In the genomic region with DNA sequence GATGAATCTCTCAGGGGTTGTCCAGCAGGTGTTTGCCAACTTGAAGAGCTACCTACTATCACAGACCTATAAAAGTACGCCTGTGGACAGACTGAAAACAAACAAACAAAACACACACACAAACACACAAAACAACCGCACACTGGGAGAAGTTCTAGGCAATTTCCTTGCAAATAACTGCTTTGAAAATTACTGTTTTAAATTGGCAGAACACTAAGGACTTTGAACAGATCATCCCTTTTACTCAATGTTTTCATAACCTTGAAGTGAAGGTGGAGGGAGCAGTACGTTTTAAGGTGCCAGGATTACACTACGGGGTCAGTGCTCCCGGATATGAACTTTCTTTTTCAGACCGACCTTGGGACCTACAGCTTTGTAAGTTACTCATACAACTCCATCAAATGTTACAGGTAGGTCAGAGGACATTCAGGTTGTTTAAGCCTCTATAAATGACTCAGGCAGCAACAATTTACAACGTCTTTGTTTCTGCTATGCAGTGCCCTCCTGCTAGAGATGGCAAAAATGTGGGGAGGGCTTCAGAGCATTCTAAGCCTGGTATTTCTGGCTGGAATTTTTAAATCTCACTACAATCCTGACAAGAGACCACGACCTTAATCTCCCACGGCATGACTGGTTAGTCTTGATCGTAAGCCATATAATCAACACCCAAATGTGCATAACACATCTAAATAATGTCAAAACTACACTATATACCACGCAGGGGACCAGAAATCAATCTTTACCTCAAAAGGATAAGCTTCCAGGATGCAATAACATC, we compare ENCODE assay signal across 8 cellular contexts. TPM values are rescaled to one million over a fixed set of nuclear protein-coding genes. Genes with fewer than 3 reads are reported as not detected.
A peak's percentile ranks its signal among the peaks of the same experiment; 100 is the strongest.
DNase-seq lines count a peak whose midpoint lies in the region; ATAC-seq, FAIRE-seq and TF ChIP-seq lines count a peak whose summit lies in the region.

No MANE protein-coding gene starts in this region.

- peak overlapping the region; percentile 75 for H3K4me3 ChIP-seq in right cardiac atrium (ENCODE audit: low read length)
- peak overlapping the region; percentile 95 for H3K4me3 ChIP-seq in skeletal muscle satellite cell (ENCODE audit: low read length)

- peaks cover 10% of the 10 kb centered on the region for H3K4me1 ChIP-seq in right cardiac atrium (ENCODE audit: control insufficient read depth, insufficient read depth, low read length)
- peaks cover 58% of the 10 kb centered on the region for H3K4me1 ChIP-seq in skeletal muscle satellite cell (ENCODE audit: control insufficient read depth, insufficient read depth, low read length)

- no peak for ATAC-seq in activated B cell treated with CpG ODN at 0.5 μM for 24 hours (ENCODE audit: low read depth)
- ATAC-seq in right cardiac atrium, result no peak

- peaks cover 26% of the 10 kb centered on the region for H3K36me3 Mint-ChIP-seq in activated B cell treated with CpG ODN at 0.5 μM for 24 hours (ENCODE audit: low read depth)

- peak overlapping the region; percentile 94 for H3K4me2 ChIP-seq in skeletal muscle satellite cell (ENCODE audit: low read length)

- no peaks in the 10 kb centered on the region for H3K9me3 Mint-ChIP-seq in activated B cell treated with CpG ODN at 0.5 μM for 24 hours

- H3K4me3 Mint-ChIP-seq in activated B cell treated with CpG ODN at 0.5 μM for 24 hours, result peak overlapping the region; percentile 88

- peak overlapping the region; percentile 23 for H3K27ac ChIP-seq in right cardiac atrium (ENCODE audit: low read length)

- FAIRE-seq in frontal cortex (lab: Jason Lieb, UNC), result no peak

- CTCF ChIA-PET in activated B cell treated with CpG ODN at 0.5 μM for 24 hours (lab: Charles Lee), result interaction anchor here (0.9 to 5.0 kb wide), 8 partner anchors 8 to 241 kb away, joined by 3 to 43 read pairs (median 4); no protein-coding TSS in a partner anchor

- DNase-seq in activated CD8-positive, alpha-beta memory T cell treated with anti-CD3 and anti-CD28 coated beads for 24 hours, result peak; percentile 47
- no peak for DNase-seq in activated CD8-positive, alpha-beta memory T cell treated with anti-CD3 and anti-CD28 coated beads, Interleukin-2, amount 50 U/mL, for 48 hours
- no peak for DNase-seq in activated B cell treated with CpG ODN at 0.5 μM for 24 hours
- DNase-seq in right cardiac atrium, result no peak
- DNase-seq in frontal cortex (ENCODE audit: low spot score in 2 of 2), result no peak
- no peak for DNase-seq in COR-L47 (lab: John Stamatoyannopoulos, UW)
- DNase-seq in C1 segment of cervical spinal cord (lab: John Stamatoyannopoulos, UW), result no peak

- H3K27me3 Mint-ChIP-seq in activated B cell treated with CpG ODN at 0.5 μM for 24 hours, result no peaks in the 10 kb centered on the region

- peak overlapping the region; percentile 92 for H3K9ac ChIP-seq in skeletal muscle satellite cell (ENCODE audit: low read depth, low read length)

- intact Hi-C loops in activated B cell treated with CpG ODN at 0.5 μM for 24 hours (cut with micrococcal nuclease), result loop anchor here (10.0 kb wide), 2 partner anchors 370 to 760 kb away; partner anchors contain the start of genes ANAPC1 and ZC3H6
- intact Hi-C loops in right cardiac atrium (cut with DNase I), result no loop called here

- POLR2A ChIA-PET in activated B cell treated with CpG ODN at 0.5 μM for 24 hours (lab: Charles Lee), result interaction anchor here (0.7 to 3.9 kb wide), 13 partner anchors 8 to 178 kb away, joined by 3 to 57 read pairs (median 9); partner anchors contain the start of gene CHCHD5

- H3K4me1 Mint-ChIP-seq in activated B cell treated with CpG ODN at 0.5 μM for 24 hours, result peaks cover 31% of the 10 kb centered on the region

- H3K9me3 ChIP-seq in right cardiac atrium (ENCODE audit: control insufficient read depth, low read length), result no peaks in the 10 kb centered on the region
- no peaks in the 10 kb centered on the region for H3K9me3 ChIP-seq in skeletal muscle satellite cell (replicated peaks; ENCODE audit: low read length)

- peaks cover 28% of the 10 kb centered on the region for H3K36me3 ChIP-seq in skeletal muscle satellite cell (ENCODE audit: insufficient read depth, low read length)

- H3K27me3 ChIP-seq in right cardiac atrium (ENCODE audit: control insufficient read depth, insufficient read depth) (no peaks in the 10 kb centered on the region), skeletal muscle satellite cell (ENCODE audit: control insufficient read depth, insufficient read depth, low read length) (no peaks in the 10 kb centered on the region)

- 45% methylated on average over 11 of the region's 11 CpGs for WGBS in right cardiac atrium

- no peak overlapping the region for H3K27ac Mint-ChIP-seq in activated B cell treated with CpG ODN at 0.5 μM for 24 hours

- TF ChIP-seq CTCF in activated B cell treated with CpG ODN at 0.5 μM for 24 hours (IDR thresholded peaks at IDR 0.05), result no peak

RNA-seq across cellular contexts. Expression of gene SLC20A1, which starts 1.4 kb away (rescaled TPM):
- total RNA-seq in activated B cell treated with CpG ODN at 0.5 μM for 24 hours (46.9 and 54.6 TPM in 2 replicates), right cardiac atrium (10 to 100 TPM; 14.2 to 24.2 (median 15.6) TPM), frontal cortex (21.6 TPM)
- 8.6 TPM for polyA plus RNA-seq in right cardiac atrium
- total RNA-seq in skeletal muscle satellite cell (2012; rRNA removed), result 110 and 184 TPM in 2 replicates

RNA-seq across cellular contexts. Expression of gene CHCHD5, which starts 59.9 kb away (rescaled TPM):
- total RNA-seq in activated B cell treated with CpG ODN at 0.5 μM for 24 hours (26.0 and 28.4 TPM in 2 replicates), right cardiac atrium (10 to 100 TPM; 26.5 to 31.2 (median 29.6) TPM), frontal cortex (3.3 TPM)
- 37.2 TPM for polyA plus RNA-seq in right cardiac atrium
- 13.1 and 13.4 TPM in 2 replicates for total RNA-seq in skeletal muscle satellite cell (2012; rRNA removed)
